ENCODE assay signal across 9 cellular contexts in the genomic region with DNA sequence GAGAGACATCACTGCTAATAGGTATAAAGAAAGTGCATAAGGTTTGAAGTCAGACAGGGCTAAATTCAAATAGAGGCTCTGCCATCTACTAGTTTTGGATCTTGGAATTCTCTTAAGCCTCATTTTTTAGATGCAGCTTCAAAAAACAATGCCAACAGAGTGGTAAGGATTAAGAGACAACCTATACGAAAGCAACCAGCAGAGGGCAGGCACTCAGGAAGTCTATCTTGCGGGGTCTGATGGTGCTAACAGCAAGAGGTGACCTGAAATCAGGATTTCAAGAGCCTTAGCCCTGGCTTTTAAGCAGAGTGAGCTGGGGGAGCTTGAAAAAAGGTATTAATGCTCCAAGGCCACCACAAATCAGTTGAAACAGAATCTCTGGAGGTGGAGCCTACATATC. TPM values are rescaled to one million over a fixed set of nuclear protein-coding genes. Genes with fewer than 3 reads are reported as not detected.
A peak's percentile ranks its signal among the peaks of the same experiment; 100 is the strongest.
DNase-seq lines count a peak whose midpoint lies in the region; ATAC-seq, FAIRE-seq and TF ChIP-seq lines count a peak whose summit lies in the region.
"Had no signal": no experiment of that assay in that cellular context is flagged by ENCODE, and none has a peak within 500 bp of the region (broad histone marks: within the 10 kb centered on the region; RNA-seq: fewer than 3 reads in every experiment).

No MANE protein-coding gene starts in this region.

- H3K4me3 Mint-ChIP-seq in WTC11 (no peak overlapping the region), chondrocyte (ENCODE audit: unreplicated experiment) (no peak overlapping the region)

- 43% methylated on average over 2 of the region's 2 CpGs for WGBS in HepG2 (ENCODE audit: low lambda C conversion rate)

- peak; percentile 91 for FAIRE-seq in HepG2 (lab: Jason Lieb, UNC)

- TF ChIP-seq EP300 in HepG2 (IDR thresholded peaks at IDR 0.05; ENCODE audit: low read depth in 2 of 2, low read length in 2 of 2) (no peak), HepG2 (CRISPR knock-in tag; IDR thresholded peaks at IDR 0.05; ENCODE audit: borderline replicate concordance) (no peak)

- no peak overlapping the region for H3K4me3 ChIP-seq in HepG2 (replicated peaks in 1 of 3; ENCODE audit: insufficient read depth in 1 of 3, low read depth in 2 of 3, low read length in 3 of 3)
- H3K4me3 ChIP-seq: BLaER1 had no signal

- H3K9ac ChIP-seq in HepG2 (ENCODE audit: insufficient read depth, low read depth, low read length) = no peak overlapping the region
- H3K9ac ChIP-seq: BLaER1 had no signal

- ATAC-seq in WTC11 = peak; percentile 95
- peak; percentile 91 for ATAC-seq in HepG2
- no peak for ATAC-seq in HG03280 (IDR thresholded peaks at IDR 0.05; ENCODE audit: unreplicated experiment)

- no peak overlapping the region for H3K27ac ChIP-seq in HepG2 (ENCODE audit: extremely low read length, insufficient read depth, low read length)
- H3K27ac ChIP-seq: BLaER1 had no signal

- in situ Hi-C loops in HepG2 (cut with HindIII; ENCODE audit: extremely low pct_ligation_motif_present, low pct_unique_long_range_greater_than_20kb) = no loop called here

- TF ChIP-seq RAD21 in HepG2 (CRISPR knock-in tag; IDR thresholded peaks at IDR 0.05) = peak; percentile 59

- peaks cover 6% of the 10 kb centered on the region for H3K4me1 ChIP-seq in HepG2 (ENCODE audit: insufficient read depth, low read length)

- no peaks in the 10 kb centered on the region for H4K20me1 ChIP-seq in HepG2 (ENCODE audit: insufficient read depth, low read length)
- H4K20me1 ChIP-seq: BLaER1 had no signal

- H3K27ac Mint-ChIP-seq in WTC11 (peak overlapping the region; percentile 23; the same call in 1 of the 2 replicates), chondrocyte (ENCODE audit: unreplicated experiment) (no peak overlapping the region)

- CTCF ChIA-PET in WTC11 (lab: Charles Lee) (interaction anchor here (0.6 to 3.4 kb wide), 59 partner anchors 9 to 323 kb away, joined by 3 to 62 read pairs (median 5); a partner anchor contains a TSS), HepG2 (lab: Yijun Ruan, JAX; ENCODE audit: low intra/inter-chr PET ratio, low total read pairs) (interaction anchor here (1.4 to 1.6 kb wide), 3 partner anchors 124 to 245 kb away, joined by 3 to 17 read pairs (median 13); no protein-coding TSS in a partner anchor)

- no peaks in the 10 kb centered on the region for H3K79me2 ChIP-seq in HepG2 (ENCODE audit: insufficient read depth, low read length)

- H3K27me3 Mint-ChIP-seq in WTC11 (ENCODE audit: low read depth) (no peaks in the 10 kb centered on the region), chondrocyte (ENCODE audit: low read depth) (no peaks in the 10 kb centered on the region)

- intact Hi-C loops in HepG2 (cut with micrococcal nuclease; ENCODE audit: unreplicated experiment) = loop anchor here (1.0 to 2.0 kb wide), 3 partner anchors 125 to 246 kb away; a partner anchor contains a TSS

- H3K36me3 ChIP-seq in HepG2 (replicated peaks in 1 of 2; ENCODE audit: control insufficient read depth in 1 of 2, insufficient read depth in 2 of 2, low read length in 2 of 2) = peaks cover 0 to 3% of the 10 kb centered on the region in 2 experiments; a peak in 2 of 5 replicates
- H3K36me3 ChIP-seq: BLaER1 had no signal

- no TSS peak for BruUV-seq in HepG2 (replicated peaks; lab: Mats Ljungman, UMichigan)

- no peak overlapping the region for H3K4me2 ChIP-seq in HepG2 (ENCODE audit: low read depth, low read length)
- H3K4me2 ChIP-seq: BLaER1 had no signal

- no peaks in the 10 kb centered on the region for H3K9me3 Mint-ChIP-seq in WTC11
- no peaks in the 10 kb centered on the region for H3K9me3 Mint-ChIP-seq in chondrocyte (ENCODE audit: low read depth)

- TF ChIP-seq CTCF in WTC11 (IDR thresholded peaks at IDR 0.05) (peak; percentile 45), chondrocyte (IDR thresholded peaks at IDR 0.05) (peak; percentile 80), HepG2 (CRISPR knock-in tag; IDR thresholded peaks at IDR 0.05) (peak; percentile 74)

- peaks cover 3% of the 10 kb centered on the region for H3K4me1 Mint-ChIP-seq in WTC11
- no peaks in the 10 kb centered on the region for H3K4me1 Mint-ChIP-seq in chondrocyte (ENCODE audit: low read depth)

- H2AFZ ChIP-seq in HepG2 (ENCODE audit: low read length) = no peak overlapping the region

- H3K9me3 ChIP-seq in HepG2 (ENCODE audit: low read length) = no peaks in the 10 kb centered on the region
- H3K9me3 ChIP-seq: BLaER1 had no signal

- TF ChIP-seq POLR2A in HepG2 (IDR thresholded peaks at IDR 0.05; ENCODE audit: insufficient read depth in 1 of 2, low read depth in 2 of 2, low read length in 2 of 2) = no peak

- peak; percentile 23 to 79 (median 56) for DNase-seq in NCI-H1417 (lab: John Stamatoyannopoulos, UW)
- no peak for DNase-seq in NCI-H1417 treated with DMSO at 0.1 percent for 48 hours (lab: John Stamatoyannopoulos, UW)
- DNase-seq in NCI-H1436 (lab: John Stamatoyannopoulos, UW) = peak; percentile 77
- DNase-seq in WTC11 (ENCODE audit: low spot score) = peak; percentile 67
- no peak for DNase-seq in chondrocyte (ENCODE audit: low spot score)
- peak; percentile 74 for DNase-seq in HepG2 (ENCODE audit: low spot score)
- DNase-seq in stimulated activated CD8-positive, alpha-beta memory T cell treated with anti-CD3 and anti-CD28 coated beads, Interleukin-12 subunit alpha, Interleukin-12 subunit beta, amount 100 ng/mL, for 4 hours (ENCODE audit: low read depth) = peak; percentile 6

- H3K27me3 ChIP-seq in HepG2 (ENCODE audit: control insufficient read depth in 1 of 2, insufficient read depth in 2 of 2, low read length in 2 of 2) = no peaks in the 10 kb centered on the region
- H3K27me3 ChIP-seq: BLaER1 had no signal

- POLR2A ChIA-PET in WTC11 (lab: Charles Lee) (interaction anchor here (1.0 to 2.0 kb wide), 3 partner anchors 126 to 161 kb away, joined by 3 to 9 read pairs (median 3); a partner anchor contains a TSS), HepG2 (lab: Yijun Ruan, JAX) (interaction anchor here (1.1 kb wide), 1 partner anchor 125 kb away, joined by 6 read pairs; a partner anchor contains a TSS)

- H3K36me3 Mint-ChIP-seq in WTC11 (no peaks in the 10 kb centered on the region), chondrocyte (ENCODE audit: low read depth) (peaks cover 10% of the 10 kb centered on the region)

TF ChIP-seq in WTC11, 78 proteins besides CTCF, POLR2A, EP300 and RAD21 (continues in another document):
- TF ChIP-seq ZBTB21 (CRISPR knock-in tag; IDR thresholded peaks at IDR 0.05; ENCODE audit: borderline replicate concordance) = no peak

TF ChIP-seq in HepG2, 621 proteins besides CTCF, POLR2A, EP300 and RAD21 (continues in another document):
- TF ChIP-seq ETV5 (CRISPR knock-in tag; IDR thresholded peaks at IDR 0.05; ENCODE audit: borderline replicate concordance) (0 out of 2 replicates have a peak, but pooled peaks have one; percentile 54), SMAD3 (CRISPR knock-in tag; IDR thresholded peaks at IDR 0.05) (0 out of 2 replicates have a peak, but pooled peaks have one; percentile 32), ZNF124 (CRISPR knock-in tag; IDR thresholded peaks at IDR 0.05) (0 out of 2 replicates have a peak, but pooled peaks have one; percentile 36), SOX5 (CRISPR knock-in tag; IDR thresholded peaks at IDR 0.05; ENCODE audit: borderline replicate concordance) (no peak), STAG1 (CRISPR knock-in tag; IDR thresholded peaks at IDR 0.05) (peak; percentile 79), ZFP36 (IDR thresholded peaks at IDR 0.05; ENCODE audit: borderline replicate concordance, low read depth, low read length, partially characterized antibody) (no peak), PITX1 (CRISPR knock-in tag; IDR thresholded peaks at IDR 0.05) (peak; percentile 54; the same call in 1 of the 2 replicates), RXRA (CRISPR knock-in tag; IDR thresholded peaks at IDR 0.05) (no peak)
- TF ChIP-seq, protein P1, sequence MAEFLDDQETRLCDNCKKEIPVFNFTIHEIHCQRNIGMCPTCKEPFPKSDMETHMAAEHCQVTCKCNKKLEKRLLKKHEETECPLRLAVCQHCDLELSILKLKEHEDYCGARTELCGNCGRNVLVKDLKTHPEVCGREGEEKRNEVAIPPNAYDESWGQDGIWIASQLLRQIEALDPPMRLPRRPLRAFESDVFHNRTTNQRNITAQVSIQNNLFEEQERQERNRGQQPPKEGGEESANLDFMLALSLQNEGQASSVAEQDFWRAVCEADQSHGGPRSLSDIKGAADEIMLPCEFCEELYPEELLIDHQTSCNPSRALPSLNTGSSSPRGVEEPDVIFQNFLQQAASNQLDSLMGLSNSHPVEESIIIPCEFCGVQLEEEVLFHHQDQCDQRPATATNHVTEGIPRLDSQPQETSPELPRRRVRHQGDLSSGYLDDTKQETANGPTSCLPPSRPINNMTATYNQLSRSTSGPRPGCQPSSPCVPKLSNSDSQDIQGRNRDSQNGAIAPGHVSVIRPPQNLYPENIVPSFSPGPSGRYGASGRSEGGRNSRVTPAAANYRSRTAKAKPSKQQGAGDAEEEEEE (CRISPR knock-in tag; IDR thresholded peaks at IDR 0.05; ENCODE audit: borderline replicate concordance) = no peak

RNA-seq across cellular contexts. Expression of a gene that starts 40.7 kb away (rescaled TPM):
- total RNA-seq in WTC11 (2021) (not detected in 3 replicates), chondrocyte (not detected in 3 replicates), HepG2 (2016; rRNA removed; fragmentation: Illumina TruSeq; extraction: Trizol) (not detected in 2 replicates)
- total RNA-seq in HepG2 (2016; cell fraction: cytosol; rRNA removed; fragmentation: Illumina TruSeq; extraction: Trizol; ENCODE audit: low read depth) = not detected in 2 replicates
- not detected in 2 replicates for total RNA-seq in HepG2 (2016; cell fraction: insoluble cytoplasmic fraction; rRNA removed; fragmentation: Illumina TruSeq; extraction: Trizol)
- total RNA-seq in HepG2 (2016; cell fraction: membrane; rRNA removed; fragmentation: Illumina TruSeq; extraction: Trizol) = not detected in 2 replicates
- total RNA-seq in HepG2 (2016; cell fraction: nucleus; rRNA removed; fragmentation: Illumina TruSeq; extraction: Trizol) = not detected in 2 replicates
- not detected in 2 replicates for polyA plus RNA-seq in HepG2 (2011; rRNA removed)
- not detected in 2 replicates for polyA plus RNA-seq in HepG2 (2011; cell fraction: cytosol; rRNA removed)
- not detected in 2 replicates for polyA plus RNA-seq in HepG2 (2011; cell fraction: nucleus; rRNA removed)
- polyA plus RNA-seq in HepG2 (2012) = not detected in 2 replicates
- not detected in 2 replicates for polyA plus RNA-seq in HepG2 (2016; cell fraction: cytosol; fragmentation: Illumina TruSeq; extraction: Trizol; ENCODE audit: low read depth)
- not detected in 2 replicates for polyA plus RNA-seq in HepG2 (2016; cell fraction: insoluble cytoplasmic fraction; fragmentation: Illumina TruSeq; extraction: Trizol; ENCODE audit: low read depth)
- not detected in 2 replicates for polyA plus RNA-seq in HepG2 (2016; cell fraction: membrane; fragmentation: Illumina TruSeq; extraction: Trizol; ENCODE audit: low read depth)
- not detected in 2 replicates for polyA plus RNA-seq in HepG2 (2016; cell fraction: nucleus; fragmentation: Illumina TruSeq; extraction: Trizol; ENCODE audit: insufficient read depth, low read depth)
- polyA minus RNA-seq in HepG2 (2011; rRNA and poly(A)+ RNA removed; ENCODE audit: low replicate concordance) = not detected in 2 replicates
- polyA minus RNA-seq in HepG2 (2011; cell fraction: cytosol; rRNA and poly(A)+ RNA removed) = not detected in 2 replicates
- not detected in 2 replicates for polyA minus RNA-seq in HepG2 (2011; cell fraction: nucleus; rRNA and poly(A)+ RNA removed)

Comparison
In these comparisons a context has a peak if more than half of its experiments do, and no peak if none do; other contexts are left out.
1. DNase-seq: peak in NCI-H1417 (3 of 3), NCI-H1436 (single experiment), WTC11 (single experiment), HepG2 (single experiment) and stimulated activated CD8-positive, alpha-beta memory T cell treated with anti-CD3 and anti-CD28 coated beads, Interleukin-12 subunit alpha, Interleukin-12 subunit beta, amount 100 ng/mL, for 4 hours (single experiment); none in NCI-H1417 treated with DMSO at 0.1 percent for 48 hours (single experiment) and chondrocyte (single experiment).
2. Peak in every context shown above with its lines, with median percentiles within 50 percentile points of each other: CTCF ChIP-seq.